8 cellular contexts compared by ENCODE assay signal in the genomic region with DNA sequence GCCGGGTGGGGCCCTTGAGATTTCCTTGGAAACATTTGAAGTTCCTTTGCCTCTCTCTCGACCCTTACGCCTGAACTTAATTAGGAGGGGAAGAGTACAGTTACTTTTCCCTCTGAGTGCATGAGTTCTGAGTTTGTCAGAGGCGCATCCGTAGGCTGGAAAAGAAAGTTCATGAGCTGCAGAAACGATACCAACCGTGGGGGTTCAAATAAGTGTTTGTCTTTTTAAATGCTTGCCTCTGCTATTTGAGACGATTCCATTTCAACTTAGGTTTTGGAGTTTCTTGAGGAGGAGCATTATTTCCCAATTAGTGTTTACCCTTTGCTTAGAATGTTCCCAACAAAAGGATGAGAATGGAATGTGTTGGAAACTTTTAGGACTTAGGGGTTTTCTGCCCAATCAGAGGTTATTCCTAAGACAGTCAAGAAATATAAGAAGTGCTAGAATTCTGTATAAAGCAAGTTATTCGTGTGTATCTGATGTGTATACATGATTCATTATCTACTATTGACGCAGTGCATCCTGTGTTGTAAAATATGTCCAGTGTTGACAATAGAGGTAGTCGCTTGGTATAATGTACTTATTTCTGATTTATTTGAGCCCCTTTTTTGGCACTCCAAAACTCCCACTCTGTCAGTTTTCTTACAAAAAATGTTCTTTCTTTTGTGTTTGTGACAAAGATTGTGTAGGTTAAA. TPM values are rescaled to one million over a fixed set of nuclear protein-coding genes. Genes with fewer than 3 reads are reported as not detected.
DNase-seq lines count a peak whose midpoint lies in the region; ATAC-seq, FAIRE-seq and TF ChIP-seq lines count a peak whose summit lies in the region.

No MANE protein-coding gene starts in this region.

- no peak for FAIRE-seq in GM19239 (lab: Jason Lieb, UNC)

- DNase-seq in fibroblast of mammary gland (ENCODE audit: low read depth), result peak; percentile 53
- DNase-seq in renal cortical epithelial cell (ENCODE audit: low read depth), result peak; percentile 22
- no peak for DNase-seq in SIG-M5 treated with dmso at 0.1 percent for 504 hours (lab: John Stamatoyannopoulos, UW; ENCODE audit: unreplicated experiment)
- DNase-seq in GM19239 (ENCODE audit: insufficient read length, low spot score), result no peak
- no peak for DNase-seq in superior temporal gyrus (ENCODE audit: extremely low spot score)

- H3K4me3 ChIP-seq in fibroblast of mammary gland (ENCODE audit: control insufficient read depth, low read depth, low read length), result peak overlapping the region; percentile 95

- ATAC-seq in GM18511 (IDR thresholded peaks at IDR 0.05; ENCODE audit: unreplicated experiment), result peak; percentile 12
- ATAC-seq in HG02610 (IDR thresholded peaks at IDR 0.05; ENCODE audit: unreplicated experiment), result peak; percentile 4
- ATAC-seq in SK-N-SH treated with all-trans-retinoic acid at 6 μM for 48 hours, result peak; percentile 29

- no peak for TF ChIP-seq CTCF in fibroblast of mammary gland (conservative IDR thresholded peaks at IDR 0.05; ENCODE audit: control insufficient read depth, insufficient read depth, low read depth, low read length)

TF ChIP-seq in SK-N-SH treated with all-trans-retinoic acid at 6 μM for 48 hours, 23 proteins besides CTCF, POLR2A, EP300 and RAD21:
- TF ChIP-seq, protein P1, sequence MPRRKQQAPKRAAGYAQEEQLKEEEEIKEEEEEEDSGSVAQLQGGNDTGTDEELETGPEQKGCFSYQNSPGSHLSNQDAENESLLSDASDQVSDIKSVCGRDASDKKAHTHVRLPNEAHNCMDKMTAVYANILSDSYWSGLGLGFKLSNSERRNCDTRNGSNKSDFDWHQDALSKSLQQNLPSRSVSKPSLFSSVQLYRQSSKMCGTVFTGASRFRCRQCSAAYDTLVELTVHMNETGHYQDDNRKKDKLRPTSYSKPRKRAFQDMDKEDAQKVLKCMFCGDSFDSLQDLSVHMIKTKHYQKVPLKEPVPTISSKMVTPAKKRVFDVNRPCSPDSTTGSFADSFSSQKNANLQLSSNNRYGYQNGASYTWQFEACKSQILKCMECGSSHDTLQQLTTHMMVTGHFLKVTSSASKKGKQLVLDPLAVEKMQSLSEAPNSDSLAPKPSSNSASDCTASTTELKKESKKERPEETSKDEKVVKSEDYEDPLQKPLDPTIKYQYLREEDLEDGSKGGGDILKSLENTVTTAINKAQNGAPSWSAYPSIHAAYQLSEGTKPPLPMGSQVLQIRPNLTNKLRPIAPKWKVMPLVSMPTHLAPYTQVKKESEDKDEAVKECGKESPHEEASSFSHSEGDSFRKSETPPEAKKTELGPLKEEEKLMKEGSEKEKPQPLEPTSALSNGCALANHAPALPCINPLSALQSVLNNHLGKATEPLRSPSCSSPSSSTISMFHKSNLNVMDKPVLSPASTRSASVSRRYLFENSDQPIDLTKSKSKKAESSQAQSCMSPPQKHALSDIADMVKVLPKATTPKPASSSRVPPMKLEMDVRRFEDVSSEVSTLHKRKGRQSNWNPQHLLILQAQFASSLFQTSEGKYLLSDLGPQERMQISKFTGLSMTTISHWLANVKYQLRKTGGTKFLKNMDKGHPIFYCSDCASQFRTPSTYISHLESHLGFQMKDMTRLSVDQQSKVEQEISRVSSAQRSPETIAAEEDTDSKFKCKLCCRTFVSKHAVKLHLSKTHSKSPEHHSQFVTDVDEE (CRISPR knock-in tag; IDR thresholded peaks at IDR 0.05), result no peak
- TF ChIP-seq BACH2 (CRISPR knock-in tag; IDR thresholded peaks at IDR 0.05; ENCODE audit: borderline replicate concordance), result no peak
- no peak for TF ChIP-seq ARNTL (CRISPR knock-in tag; IDR thresholded peaks at IDR 0.05; ENCODE audit: borderline replicate concordance, low read depth)
- TF ChIP-seq, protein P2, sequence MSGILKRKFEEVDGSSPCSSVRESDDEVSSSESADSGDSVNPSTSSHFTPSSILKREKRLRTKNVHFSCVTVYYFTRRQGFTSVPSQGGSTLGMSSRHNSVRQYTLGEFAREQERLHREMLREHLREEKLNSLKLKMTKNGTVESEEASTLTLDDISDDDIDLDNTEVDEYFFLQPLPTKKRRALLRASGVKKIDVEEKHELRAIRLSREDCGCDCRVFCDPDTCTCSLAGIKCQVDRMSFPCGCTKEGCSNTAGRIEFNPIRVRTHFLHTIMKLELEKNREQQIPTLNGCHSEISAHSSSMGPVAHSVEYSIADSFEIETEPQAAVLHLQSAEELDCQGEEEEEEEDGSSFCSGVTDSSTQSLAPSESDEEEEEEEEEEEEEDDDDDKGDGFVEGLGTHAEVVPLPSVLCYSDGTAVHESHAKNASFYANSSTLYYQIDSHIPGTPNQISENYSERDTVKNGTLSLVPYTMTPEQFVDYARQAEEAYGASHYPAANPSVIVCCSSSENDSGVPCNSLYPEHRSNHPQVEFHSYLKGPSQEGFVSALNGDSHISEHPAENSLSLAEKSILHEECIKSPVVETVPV (CRISPR knock-in tag; IDR thresholded peaks at IDR 0.05), result no peak
- no peak for TF ChIP-seq CSDC2 (CRISPR knock-in tag; IDR thresholded peaks at IDR 0.05)
- no peak for TF ChIP-seq TCF4 (CRISPR knock-in tag; IDR thresholded peaks at IDR 0.05; ENCODE audit: borderline replicate concordance)

RNA-seq across cellular contexts. Expression of a gene that starts 0.7 kb away (rescaled TPM):
- total RNA-seq in renal cortical epithelial cell, result 16.3 and 40.8 TPM in 2 replicates

RNA-seq across cellular contexts. Expression of a gene that starts 11.9 kb away (rescaled TPM):
- total RNA-seq in renal cortical epithelial cell, result 89.7 and 202 TPM in 2 replicates

Comparison
In these comparisons a context has a peak if more than half of its experiments do, and no peak if none do; other contexts are left out.
1. DNase-seq: peak in fibroblast of mammary gland (single experiment) and renal cortical epithelial cell (single experiment); none in SIG-M5 treated with dmso at 0.1 percent for 504 hours (single experiment), GM19239 (single experiment) and superior temporal gyrus (single experiment).
2. Peak in every context shown above with its lines, with median percentiles within 50 percentile points of each other: ATAC-seq.